8 cellular contexts compared by ENCODE assay signal in genomic region chr7:73811760-73812168, GRCh38. TPM values are rescaled to one million over a fixed set of nuclear protein-coding genes. Genes with fewer than 3 reads are reported as not detected.
DNase-seq lines count a peak whose midpoint lies in the region; ATAC-seq and TF ChIP-seq lines count a peak whose summit lies in the region.

No MANE protein-coding gene starts in this region.

- H2BK120ac ChIP-seq in mesendoderm (ENCODE audit: low read depth, low read length) = no peak overlapping the region

- no peak overlapping the region for H3K27ac Mint-ChIP-seq in activated CD4-positive, alpha-beta T cell treated with anti-CD3 and anti-CD28 coated beads, Interleukin-2, amount 10 ng/mL, durations not matched to agents 24 days and 14 days

- H3K27me3 ChIP-seq in mesendoderm (ENCODE audit: insufficient read depth, low read length, poor library complexity) = no peaks in the 10 kb centered on the region

- H2BK15ac ChIP-seq in mesendoderm (replicated peaks; ENCODE audit: low read depth) = no peak overlapping the region

- no peak overlapping the region for H3K4me3 Mint-ChIP-seq in activated CD4-positive, alpha-beta T cell treated with anti-CD3 and anti-CD28 coated beads, Interleukin-2, amount 10 ng/mL, durations not matched to agents 24 days and 14 days

- peaks cover 5% of the 10 kb centered on the region for H3K27me3 Mint-ChIP-seq in activated CD4-positive, alpha-beta T cell treated with anti-CD3 and anti-CD28 coated beads, Interleukin-2, amount 10 ng/mL, durations not matched to agents 24 days and 14 days

- H3K4me1 Mint-ChIP-seq in activated CD4-positive, alpha-beta T cell treated with anti-CD3 and anti-CD28 coated beads, Interleukin-2, amount 10 ng/mL, durations not matched to agents 24 days and 14 days = peaks cover 1% of the 10 kb centered on the region

- H3K9ac ChIP-seq in mesendoderm (ENCODE audit: low read length) = no peak overlapping the region

- no peak overlapping the region for H2AK5ac ChIP-seq in mesendoderm (ENCODE audit: low read length)

- no peak overlapping the region for H4K8ac ChIP-seq in mesendoderm (ENCODE audit: low read depth, low read length)

- in situ Hi-C loops in GM13977 (cut with MboI; ENCODE audit: low pct_unique_long_range_greater_than_20kb, low sequenced_read_pairs, unreplicated experiment) = no loop called here

- no peaks in the 10 kb centered on the region for H3K36me3 Mint-ChIP-seq in activated CD4-positive, alpha-beta T cell treated with anti-CD3 and anti-CD28 coated beads, Interleukin-2, amount 10 ng/mL, durations not matched to agents 24 days and 14 days (ENCODE audit: low read depth)

- DNase-seq in GM13977 (ENCODE audit: low spot score) (peak; percentile 74), NCI-H2029 treated with DMSO at 0.1 percent for 48 hours (lab: John Stamatoyannopoulos, UW) (peak; percentile 58), dermis blood vessel endothelial cell (peak; percentile 77), mesendoderm (peak; percentile 85)
- DNase-seq in activated CD4-positive, alpha-beta T cell treated with anti-CD3 and anti-CD28 coated beads, Interleukin-2, amount 10 ng/mL, durations not matched to agents 24 days and 14 days = peak; percentile 86
- peak; percentile 19 to 46 for DNase-seq in stimulated activated CD8-positive, alpha-beta memory T cell treated with anti-CD3 and anti-CD28 coated beads, Interleukin-7, amount 100 ng/mL, for 48 hours (ENCODE audit: extremely low read depth in 1 of 2, low read depth in 1 of 2)

- H3K27ac ChIP-seq in 22Rv1 = no peak overlapping the region
- no peak overlapping the region for H3K27ac ChIP-seq in mesendoderm (ENCODE audit: low read depth, low read length)

- no peak overlapping the region for H3K23ac ChIP-seq in mesendoderm (ENCODE audit: low read length)

- no peak overlapping the region for H3K56ac ChIP-seq in mesendoderm (ENCODE audit: low read length)

- H3K18ac ChIP-seq in mesendoderm (ENCODE audit: low read length) = no peak overlapping the region

- intact Hi-C loops in activated CD4-positive, alpha-beta T cell treated with anti-CD3 and anti-CD28 coated beads, Interleukin-2, amount 10 ng/mL, durations not matched to agents 24 days and 14 days (cut with micrococcal nuclease) = loop anchor here (1.0 to 2.0 kb wide), 3 partner anchors 37 to 44 kb away; no protein-coding TSS in a partner anchor

- no peak overlapping the region for H3K4me2 ChIP-seq in mesendoderm (ENCODE audit: low read length)

- no peak for ATAC-seq in GM21360 (IDR thresholded peaks at IDR 0.05; ENCODE audit: unreplicated experiment)

- no peak overlapping the region for H3K4me3 ChIP-seq in mesendoderm (ENCODE audit: low read length)

- no peaks in the 10 kb centered on the region for H3K79me1 ChIP-seq in mesendoderm (ENCODE audit: low read length)

- no peak overlapping the region for H2BK5ac ChIP-seq in mesendoderm (ENCODE audit: low read length)

- no peak overlapping the region for H4K5ac ChIP-seq in mesendoderm (ENCODE audit: low read length)

- TF ChIP-seq CTCF in 22Rv1 (IDR thresholded peaks at IDR 0.05) (peak; percentile 97), GM13977 (IDR thresholded peaks at IDR 0.05; ENCODE audit: extremely low read depth, insufficient read depth, missing control alignments) (peak; percentile 87)

- no CpG with 5 or more reads among the region's 11 CpGs for WGBS in mesendoderm (ENCODE audit: extremely low coverage, insufficient coverage, low lambda C conversion rate)

- H3K9me3 Mint-ChIP-seq in activated CD4-positive, alpha-beta T cell treated with anti-CD3 and anti-CD28 coated beads, Interleukin-2, amount 10 ng/mL, durations not matched to agents 24 days and 14 days = no peaks in the 10 kb centered on the region

- H3K36me3 ChIP-seq in mesendoderm (ENCODE audit: control insufficient read depth, insufficient read depth, low read length) = no peaks in the 10 kb centered on the region

- no peak overlapping the region for H3K4ac ChIP-seq in mesendoderm (ENCODE audit: low read depth, low read length)

- H3K4me1 ChIP-seq in mesendoderm (ENCODE audit: control insufficient read depth, low read depth, low read length) = no peaks in the 10 kb centered on the region

- no peaks in the 10 kb centered on the region for H3K79me2 ChIP-seq in mesendoderm (ENCODE audit: control insufficient read depth, insufficient read depth, low read length)

RNA-seq across cellular contexts. Expression of gene CLDN4, which starts 19.0 kb away (rescaled TPM):
- total RNA-seq in activated CD4-positive, alpha-beta T cell treated with anti-CD3 and anti-CD28 coated beads, Interleukin-2, amount 10 ng/mL, durations not matched to agents 24 days and 14 days = not detected in 2 replicates
- total RNA-seq in dermis blood vessel endothelial cell = 0.51 and 1.2 TPM in 2 replicates
- 12.6 TPM for polyA plus RNA-seq in mesendoderm (2013, experiment 1 of 2)
- 12.9 TPM for polyA plus RNA-seq in mesendoderm (2013, experiment 2 of 2)

RNA-seq across cellular contexts. Expression of gene METTL27, which starts 30.6 kb away (rescaled TPM):
- total RNA-seq in activated CD4-positive, alpha-beta T cell treated with anti-CD3 and anti-CD28 coated beads, Interleukin-2, amount 10 ng/mL, durations not matched to agents 24 days and 14 days = 1.3 and 1.9 TPM in 2 replicates
- total RNA-seq in dermis blood vessel endothelial cell = 0.70 and 3.2 TPM in 2 replicates
- 1.6 TPM for polyA plus RNA-seq in mesendoderm (2013, experiment 1 of 2)
- 1.5 TPM for polyA plus RNA-seq in mesendoderm (2013, experiment 2 of 2)

RNA-seq across cellular contexts. Expression of gene CLDN3, which starts 41.7 kb away (rescaled TPM):
- total RNA-seq in activated CD4-positive, alpha-beta T cell treated with anti-CD3 and anti-CD28 coated beads, Interleukin-2, amount 10 ng/mL, durations not matched to agents 24 days and 14 days = not detected in 2 replicates
- 1.4 and 1.5 TPM in 2 replicates for total RNA-seq in dermis blood vessel endothelial cell
- polyA plus RNA-seq in mesendoderm (2013, experiment 1 of 2) = 1.6 TPM
- polyA plus RNA-seq in mesendoderm (2013, experiment 2 of 2) = 1.7 TPM

RNA-seq across cellular contexts. Expression of gene TMEM270, which starts 49.2 kb away (rescaled TPM):
- total RNA-seq in activated CD4-positive, alpha-beta T cell treated with anti-CD3 and anti-CD28 coated beads, Interleukin-2, amount 10 ng/mL, durations not matched to agents 24 days and 14 days = not detected in 2 replicates
- total RNA-seq in dermis blood vessel endothelial cell = not detected in 2 replicates
- not detected for polyA plus RNA-seq in mesendoderm (2013, experiment 1 of 2)
- not detected for polyA plus RNA-seq in mesendoderm (2013, experiment 2 of 2)

Comparison
In these comparisons a context has a peak if more than half of its experiments do, and no peak if none do; other contexts are left out.
1. DNase-seq: peak in every context shown above with its lines; median percentile 86 in activated CD4-positive, alpha-beta T cell treated with anti-CD3 and anti-CD28 coated beads, Interleukin-2, amount 10 ng/mL, durations not matched to agents 24 days and 14 days; 85 in mesendoderm; 77 in dermis blood vessel endothelial cell; 74 in GM13977; 58 in NCI-H2029 treated with DMSO at 0.1 percent for 48 hours; 32 in stimulated activated CD8-positive, alpha-beta memory T cell treated with anti-CD3 and anti-CD28 coated beads, Interleukin-7, amount 100 ng/mL, for 48 hours.